8 cellular contexts compared by ENCODE assay signal in genomic region chr5:126400621-126401251, GRCh38.
"Had no signal": no experiment of that assay in that cellular context is flagged by ENCODE, and none has a peak within 500 bp of the region (broad histone marks: within the 10 kb centered on the region; RNA-seq: fewer than 3 reads in every experiment).

No MANE protein-coding gene starts in this region.

- H3K4me3 ChIP-seq: GM23338 had no signal

- H3K36me3 Mint-ChIP-seq: IgD-negative memory B cell had no signal

- ATAC-seq: GM23338 had no signal

- H3K4me1 Mint-ChIP-seq: IgD-negative memory B cell had no signal

- FAIRE-seq: H1, H54, HTR-8/SVneo had no signal

- H3K4me2 ChIP-seq: GM23338 had no signal

- H3K4me3 Mint-ChIP-seq: GM23338, H9, IgD-negative memory B cell had no signal

- DNase-seq: H9, HCEC 1CT, KG1 had no signal

- H3K27ac Mint-ChIP-seq: GM23338, H9, IgD-negative memory B cell had no signal

- H2AFZ ChIP-seq: GM23338 had no signal
